Comparison of ENCODE assay signal across 1 cellular context in the genomic region with DNA sequence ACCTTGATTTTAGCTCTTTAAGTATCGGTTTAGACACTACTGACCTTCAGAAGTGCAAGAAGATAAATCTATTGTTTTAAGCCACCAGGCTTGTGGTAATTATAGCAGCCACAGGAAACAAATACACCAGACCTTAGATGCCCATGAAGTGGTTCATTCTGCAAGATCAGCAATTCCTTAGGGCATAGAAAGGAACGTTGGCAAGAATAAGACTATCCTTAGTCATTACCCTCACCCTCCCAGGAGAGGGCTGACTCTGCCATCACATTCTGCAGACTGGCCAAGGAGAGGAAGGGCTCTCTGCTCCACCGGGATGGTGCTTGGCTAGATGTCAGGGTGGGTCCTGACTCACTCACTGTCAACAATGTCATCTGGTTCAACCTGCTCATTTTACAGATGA.
TF ChIP-seq lines count a peak whose summit lies in the region.

No MANE protein-coding gene starts in this region.

TF ChIP-seq in endothelial cell of umbilical vein, 7 proteins besides CTCF, POLR2A, EP300 and RAD21 (continued from another document):
- TF ChIP-seq POLR2AphosphoS5 (IDR thresholded peaks at IDR 0.05; ENCODE audit: insufficient read depth, low read depth, low read length) (no peak), FOS (IDR thresholded peaks at IDR 0.05; ENCODE audit: borderline replicate concordance, insufficient read depth, low read length) (no peak), GATA2 (IDR thresholded peaks at IDR 0.05; ENCODE audit: insufficient read depth, insufficient read length, low read depth, low read length) (no peak), EZH2 (IDR thresholded peaks at IDR 0.05; ENCODE audit: borderline replicate concordance, low read depth, low read length, severe bottlenecking) (no peak), JUN (IDR thresholded peaks at IDR 0.05; ENCODE audit: borderline replicate concordance, insufficient read depth, insufficient read length, low read depth) (no peak)
- TF ChIP-seq, protein P1, sequence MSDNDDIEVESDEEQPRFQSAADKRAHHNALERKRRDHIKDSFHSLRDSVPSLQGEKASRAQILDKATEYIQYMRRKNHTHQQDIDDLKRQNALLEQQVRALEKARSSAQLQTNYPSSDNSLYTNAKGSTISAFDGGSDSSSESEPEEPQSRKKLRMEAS (IDR thresholded peaks at IDR 0.05; ENCODE audit: insufficient read depth, insufficient read length): no peak
